In genomic region chr18:45526120-45526841, GRCh38 we compare ENCODE assay signal across 11 cellular contexts.
DNase-seq lines count a peak whose midpoint lies in the region; ATAC-seq, FAIRE-seq and TF ChIP-seq lines count a peak whose summit lies in the region.
"Had no signal": no experiment of that assay in that cellular context is flagged by ENCODE, and none has a peak within 500 bp of the region (broad histone marks: within the 10 kb centered on the region; RNA-seq: fewer than 3 reads in every experiment).

No MANE protein-coding gene starts in this region.

- no peak overlapping the region for H2BK15ac ChIP-seq in H1 (ENCODE audit: low read length)
- H2BK15ac ChIP-seq in mesenchymal stem cell (ENCODE audit: low read depth, poor library complexity, severe bottlenecking): no peak overlapping the region
- H2BK15ac ChIP-seq in H9 (ENCODE audit: low read depth, low read length): no peak overlapping the region

- no peak overlapping the region for H3K27ac ChIP-seq in H1 (ENCODE audit: low read depth, low read length)
- H3K27ac ChIP-seq in mesenchymal stem cell (ENCODE audit: low read length, poor library complexity, severe bottlenecking): no peak overlapping the region
- no peak overlapping the region for H3K27ac ChIP-seq in H9 (ENCODE audit: insufficient read length, low read depth, low read length)
- H3K27ac ChIP-seq: BLaER1 treated with 17β-estradiol and CSF1 and Interleukin-3, amounts not matched to agents 10 nM and 100 nM had no signal

- H3K9me3 Mint-ChIP-seq in H9: no peaks in the 10 kb centered on the region

- TF ChIP-seq POLR2A in H1 (IDR thresholded peaks at IDR 0.05; ENCODE audit: control extremely low read depth in 1 of 2, low read depth in 2 of 2, low read length in 2 of 2): no peak

- H3K23ac ChIP-seq in H1 (ENCODE audit: insufficient read length) (no peak overlapping the region), mesenchymal stem cell (ENCODE audit: low read length in 2 of 2) (no peak overlapping the region), H9 (ENCODE audit: insufficient read length, low read depth, low read length) (no peak overlapping the region)

- H3K4me3 Mint-ChIP-seq in H9: no peak overlapping the region

- no peaks in the 10 kb centered on the region for H3K79me1 ChIP-seq in H1 (ENCODE audit: low read depth, low read length)
- H3K79me1 ChIP-seq in mesenchymal stem cell (replicated peaks; ENCODE audit: low read length, poor library complexity, severe bottlenecking): no peaks in the 10 kb centered on the region
- no peaks in the 10 kb centered on the region for H3K79me1 ChIP-seq in H9 (ENCODE audit: insufficient read depth, low read depth, low read length, poor library complexity, severe bottlenecking)

- H3K4ac ChIP-seq in H1 (replicated peaks; ENCODE audit: insufficient read length, low read depth, low read length) (no peak overlapping the region), mesenchymal stem cell (ENCODE audit: low read depth in 1 of 2, low read length in 2 of 2) (no peak overlapping the region), H9 (ENCODE audit: low read depth, low read length) (no peak overlapping the region)

- CTCF ChIA-PET in H1 (lab: Charles Lee; ENCODE audit: partially characterized antibody): interaction anchor here (0.8 to 1.3 kb wide), 3 partner anchors 13 to 251 kb away, joined by 3 to 6 read pairs (median 3); no protein-coding TSS in a partner anchor

- H3K9me2 ChIP-seq in Loucy (replicated peaks; ENCODE audit: low read depth, low read length): no peaks in the 10 kb centered on the region

- H4K5ac ChIP-seq in H1 (ENCODE audit: insufficient read length, low read depth, low read length): no peak overlapping the region
- no peak overlapping the region for H4K5ac ChIP-seq in H9 (ENCODE audit: insufficient read length, low read depth, low read length)

- H3K27ac Mint-ChIP-seq in H9: no peak overlapping the region

- H3K9me3 ChIP-seq in Loucy (ENCODE audit: insufficient read depth, low read depth, low read length) (no peaks in the 10 kb centered on the region), H1 (ENCODE audit: insufficient read depth in 2 of 2, low read depth in 1 of 2, low read length in 1 of 2) (no peaks in the 10 kb centered on the region), mesenchymal stem cell (ENCODE audit: control insufficient read depth, low read length) (no peaks in the 10 kb centered on the region), H9 (ENCODE audit: control insufficient read depth, low read depth, low read length) (no peaks in the 10 kb centered on the region)
- H3K9me3 ChIP-seq: BLaER1 treated with 17β-estradiol and CSF1 and Interleukin-3, amounts not matched to agents 10 nM and 100 nM had no signal

- ATAC-seq in GM21447 (IDR thresholded peaks at IDR 0.05; ENCODE audit: unreplicated experiment): no peak

- no peaks in the 10 kb centered on the region for H3K36me3 Mint-ChIP-seq in H9 (ENCODE audit: insufficient read depth in 1 of 3, low read depth in 3 of 3)

- 82% methylated on average over 3 of the region's 3 CpGs; no CpG with 5 or more reads in 1 of the 2 experiments for WGBS in H1 (ENCODE audit: extremely low coverage in 1 of 2, insufficient coverage in 1 of 2, insufficient read length in 1 of 2, insufficient replicate concordance in 2 of 2, low coverage in 1 of 2, low lambda C conversion rate in 2 of 2, missing lambda C conversion rate in 1 of 2), 2 experiments
- WGBS in mesenchymal stem cell: 50% methylated on average over 3 of the region's 3 CpGs
- WGBS in H9 (ENCODE audit: extremely low coverage, insufficient read length, low lambda C conversion rate): no CpG with 5 or more reads among the region's 3 CpGs

- TF ChIP-seq RAD21 in H1 (IDR thresholded peaks at IDR 0.05 in 1 of 2, conservative IDR thresholded peaks at IDR 0.05 in 1 of 2; ENCODE audit: low read depth in 2 of 2, low read length in 2 of 2): peak; percentile 19 to 44; a peak in 1 of 4 replicates

- H4K91ac ChIP-seq in H1 (replicated peaks; ENCODE audit: insufficient read length, low read length) (no peak overlapping the region), mesenchymal stem cell (ENCODE audit: low read length) (no peak overlapping the region), H9 (ENCODE audit: insufficient read length, low read depth, low read length) (no peak overlapping the region)

- H2BK12ac ChIP-seq in H1 (ENCODE audit: low read depth, low read length): no peak overlapping the region
- H2BK12ac ChIP-seq in mesenchymal stem cell (ENCODE audit: low read length in 2 of 2): no peak overlapping the region
- no peak overlapping the region for H2BK12ac ChIP-seq in H9 (ENCODE audit: insufficient read length, low read depth, low read length)

- DNase-seq in AG09309 (ENCODE audit: low read depth) (peak; percentile 75), H1 (ENCODE audit: low read depth in 1 of 2, low spot score in 2 of 2) (no peak), mesenchymal stem cell (no peak), H9 (no peak), ureter (ENCODE audit: low spot score) (no peak)
- DNase-seq in stimulated activated CD4-positive, alpha-beta T cell treated with anti-CD3 and anti-CD28 coated beads, Interleukin-12 subunit alpha, Interleukin-12 subunit beta, amount 100 ng/mL, for 4 hours: no peak
- DNase-seq: GF-D8, NCI-H2227 treated with DMSO at 0.1 percent for 48 hours had no signal

- H3T11ph ChIP-seq in H9 (ENCODE audit: low read length): no peak overlapping the region

- H3K4me2 ChIP-seq in Loucy (ENCODE audit: low read depth, low read length, poor library complexity, severe bottlenecking): no peak overlapping the region
- no peak overlapping the region for H3K4me2 ChIP-seq in H1 (ENCODE audit: insufficient read depth in 1 of 2, low read depth in 2 of 2, low read length in 2 of 2)
- H3K4me2 ChIP-seq in mesenchymal stem cell (ENCODE audit: low read length, poor library complexity, severe bottlenecking): no peak overlapping the region
- H3K4me2 ChIP-seq in H9 (ENCODE audit: insufficient read depth, insufficient read length, low read length): no peak overlapping the region
- H3K4me2 ChIP-seq: BLaER1 treated with 17β-estradiol and CSF1 and Interleukin-3, amounts not matched to agents 10 nM and 100 nM had no signal

- H2AFZ ChIP-seq in Loucy (ENCODE audit: low read length) (no peak overlapping the region), H1 (ENCODE audit: low read length) (no peak overlapping the region), mesenchymal stem cell (ENCODE audit: low read depth, low read length) (no peak overlapping the region), H9 (ENCODE audit: low read length) (no peak overlapping the region)

- H3K14ac ChIP-seq in H1 (ENCODE audit: insufficient read length) (no peak overlapping the region), mesenchymal stem cell (ENCODE audit: low read length in 2 of 2) (no peak overlapping the region), H9 (ENCODE audit: insufficient read depth, low read length) (no peak overlapping the region)

- H3K27me3 ChIP-seq in Loucy (ENCODE audit: insufficient read depth, low read length, poor library complexity, severe bottlenecking) (no peaks in the 10 kb centered on the region), H1 (replicated peaks in 1 of 4; ENCODE audit: control insufficient read depth in 3 of 4, extremely low read depth in 1 of 4, insufficient read depth in 3 of 4, low read length in 3 of 4) (no peaks in the 10 kb centered on the region), mesenchymal stem cell (ENCODE audit: control insufficient read depth in 1 of 2, insufficient read depth in 1 of 2, low read length in 2 of 2) (no peaks in the 10 kb centered on the region), H9 (ENCODE audit: insufficient read depth, low read length) (no peaks in the 10 kb centered on the region)
- H3K27me3 ChIP-seq: BLaER1 treated with 17β-estradiol and CSF1 and Interleukin-3, amounts not matched to agents 10 nM and 100 nM had no signal

- no peak overlapping the region for H4K8ac ChIP-seq in H1 (ENCODE audit: extremely low read depth, insufficient read depth, low read length)
- H4K8ac ChIP-seq in mesenchymal stem cell (ENCODE audit: low read length): no peak overlapping the region
- H4K8ac ChIP-seq in H9 (replicated peaks; ENCODE audit: insufficient read length, low read depth, low read length): no peak overlapping the region

- no peak overlapping the region for H2BK120ac ChIP-seq in H1 (replicated peaks; ENCODE audit: low read depth, low read length)
- H2BK120ac ChIP-seq in mesenchymal stem cell (ENCODE audit: low read depth, low read length): no peak overlapping the region
- H2BK120ac ChIP-seq in H9 (ENCODE audit: low read depth, low read length, poor library complexity, severe bottlenecking): no peak overlapping the region

- H2BK5ac ChIP-seq in H1 (ENCODE audit: low read depth, low read length): no peak overlapping the region
- no peak overlapping the region for H2BK5ac ChIP-seq in mesenchymal stem cell (ENCODE audit: low read depth, low read length, poor library complexity, severe bottlenecking)
- no peak overlapping the region for H2BK5ac ChIP-seq in H9 (ENCODE audit: insufficient read length, low read length)

- H3K4me1 ChIP-seq in Loucy (ENCODE audit: insufficient read depth, low read length, poor library complexity, severe bottlenecking): no peaks in the 10 kb centered on the region
- no peaks in the 10 kb centered on the region for H3K4me1 ChIP-seq in H1 (replicated peaks in 1 of 4; ENCODE audit: control insufficient read depth in 3 of 4, insufficient read depth in 4 of 4, low read length in 3 of 4)
- H3K4me1 ChIP-seq in mesenchymal stem cell (ENCODE audit: control insufficient read depth, insufficient read depth, low read depth, low read length): peaks cover 9% of the 10 kb centered on the region
- H3K4me1 ChIP-seq in H9 (ENCODE audit: insufficient read depth, low read length): no peaks in the 10 kb centered on the region
- H3K4me1 ChIP-seq: BLaER1 treated with 17β-estradiol and CSF1 and Interleukin-3, amounts not matched to agents 10 nM and 100 nM had no signal

- no peak overlapping the region for H2AK5ac ChIP-seq in H1 (ENCODE audit: low read depth, low read length)
- no peak overlapping the region for H2AK5ac ChIP-seq in mesenchymal stem cell (ENCODE audit: low read length, severe bottlenecking)
- no peak overlapping the region for H2AK5ac ChIP-seq in H9 (ENCODE audit: insufficient read length, low read length)

- no peaks in the 10 kb centered on the region for H3K4me1 Mint-ChIP-seq in H9

- TF ChIP-seq CTCF in AG09309 (IDR thresholded peaks at IDR 0.05; ENCODE audit: control insufficient read depth, insufficient read depth, low read depth, low read length, missing control alignments) (peak; percentile 36), Loucy (conservative IDR thresholded peaks at IDR 0.05; ENCODE audit: low read length) (0 out of 2 replicates have a peak, but pooled peaks have one; percentile 18), H1 (IDR thresholded peaks at IDR 0.05; ENCODE audit: control extremely low read depth in 1 of 3, insufficient read depth in 1 of 3, low read depth in 1 of 3, low read length in 3 of 3) (no peak), H9 (conservative IDR thresholded peaks at IDR 0.05) (no peak; the same call in 2 of the 3 replicates)

- H4K20me1 ChIP-seq in Loucy (ENCODE audit: insufficient read depth, low read length, poor library complexity, severe bottlenecking) (no peaks in the 10 kb centered on the region), H1 (replicated peaks in 1 of 2; ENCODE audit: control insufficient read depth in 1 of 2, insufficient read depth in 2 of 2, low read length in 2 of 2) (no peaks in the 10 kb centered on the region), H9 (ENCODE audit: control insufficient read depth, insufficient read depth, insufficient read length) (no peaks in the 10 kb centered on the region)
- H4K20me1 ChIP-seq: BLaER1 treated with 17β-estradiol and CSF1 and Interleukin-3, amounts not matched to agents 10 nM and 100 nM had no signal

- POLR2A ChIA-PET in H1 (lab: Charles Lee; ENCODE audit: partially characterized antibody): no interaction called here

- no peak overlapping the region for H3K18ac ChIP-seq in H1 (ENCODE audit: extremely low read depth, low read length)
- no peak overlapping the region for H3K18ac ChIP-seq in mesenchymal stem cell (ENCODE audit: low read depth in 1 of 2, low read length in 2 of 2)
- H3K18ac ChIP-seq in H9 (ENCODE audit: insufficient read length, low read depth, low read length): no peak overlapping the region

- no peaks in the 10 kb centered on the region; the same call in 1 of the 2 replicates for H3F3A ChIP-seq in Loucy (ENCODE audit: low read depth)

- no peak overlapping the region for H3K4me3 ChIP-seq in AG09309 (ENCODE audit: control insufficient read depth, low read depth, low read length)
- H3K4me3 ChIP-seq in Loucy (ENCODE audit: low read length, poor library complexity, severe bottlenecking): no peak overlapping the region
- H3K4me3 ChIP-seq in H1 (ENCODE audit: extremely low read depth in 1 of 4, insufficient read depth in 2 of 4, low read depth in 3 of 4, low read length in 4 of 4): no peak overlapping the region
- no peak overlapping the region for H3K4me3 ChIP-seq in mesenchymal stem cell (ENCODE audit: insufficient read depth in 1 of 2, low read depth in 1 of 2, low read length in 2 of 2)
- H3K4me3 ChIP-seq: BLaER1 treated with 17β-estradiol and CSF1 and Interleukin-3, amounts not matched to agents 10 nM and 100 nM had no signal

- no peak for FAIRE-seq in H1 (lab: Jason Lieb, UNC)

- no peak overlapping the region for H2BK20ac ChIP-seq in H1 (ENCODE audit: low read length)
- no peak overlapping the region for H2BK20ac ChIP-seq in H9 (ENCODE audit: low read depth, low read length, poor library complexity, severe bottlenecking)

- TF ChIP-seq EP300 in H1 (IDR thresholded peaks at IDR 0.05; ENCODE audit: borderline replicate concordance in 1 of 2, low read depth in 2 of 2, low read length in 2 of 2): no peak

- peaks cover 3% of the 10 kb centered on the region; the same call in 1 of the 2 replicates for H3K27me3 Mint-ChIP-seq in H9 (ENCODE audit: low read depth)

- H3K56ac ChIP-seq in H1 (replicated peaks; ENCODE audit: insufficient read length, low read depth, low read length) (no peak overlapping the region), H9 (ENCODE audit: insufficient read length, low read depth, low read length) (no peak overlapping the region)

- H3K36me3 ChIP-seq in Loucy (ENCODE audit: insufficient read depth, low read length) (no peaks in the 10 kb centered on the region), H1 (ENCODE audit: control insufficient read depth in 2 of 4, insufficient read depth in 4 of 4, low read length in 3 of 4) (no peaks in the 10 kb centered on the region), mesenchymal stem cell (ENCODE audit: control insufficient read depth in 1 of 2, insufficient read depth in 2 of 2, low read depth in 1 of 2, low read length in 2 of 2) (no peaks in the 10 kb centered on the region)
- H3K36me3 ChIP-seq: BLaER1 treated with 17β-estradiol and CSF1 and Interleukin-3, amounts not matched to agents 10 nM and 100 nM had no signal

- H3K23me2 ChIP-seq in H1 (ENCODE audit: low read depth, low read length) (no peaks in the 10 kb centered on the region), H9 (ENCODE audit: insufficient read length, low read depth, low read length, poor library complexity, severe bottlenecking) (no peaks in the 10 kb centered on the region)

- H3K9ac ChIP-seq in Loucy (ENCODE audit: low read depth, low read length, poor library complexity, severe bottlenecking) (no peak overlapping the region), H1 (replicated peaks in 1 of 4; ENCODE audit: extremely low read depth in 1 of 4, low read depth in 3 of 4, low read length in 3 of 4) (no peak overlapping the region), mesenchymal stem cell (ENCODE audit: low read length) (peak overlapping the region; percentile 43), H9 (ENCODE audit: extremely low read depth, insufficient read length, low read length) (no peak overlapping the region)
- H3K9ac ChIP-seq: BLaER1 treated with 17β-estradiol and CSF1 and Interleukin-3, amounts not matched to agents 10 nM and 100 nM had no signal

- no peaks in the 10 kb centered on the region for H3K79me2 ChIP-seq in Loucy (ENCODE audit: insufficient read depth, low read length)
- H3K79me2 ChIP-seq in H1 (ENCODE audit: control insufficient read depth in 1 of 2, insufficient read depth in 2 of 2, low read length in 2 of 2): no peaks in the 10 kb centered on the region
- H3K79me2 ChIP-seq in H9 (ENCODE audit: insufficient read depth, low read length): no peaks in the 10 kb centered on the region

Comparison
In these comparisons a context has a peak if more than half of its experiments do, and no peak if none do; other contexts are left out.
1. CTCF ChIP-seq: peak in AG09309 (single experiment) and Loucy (single experiment); none in H1 (0 of 3) and H9 (single experiment).